Comparison of ENCODE assay signal across 2 cellular contexts in the genomic region with DNA sequence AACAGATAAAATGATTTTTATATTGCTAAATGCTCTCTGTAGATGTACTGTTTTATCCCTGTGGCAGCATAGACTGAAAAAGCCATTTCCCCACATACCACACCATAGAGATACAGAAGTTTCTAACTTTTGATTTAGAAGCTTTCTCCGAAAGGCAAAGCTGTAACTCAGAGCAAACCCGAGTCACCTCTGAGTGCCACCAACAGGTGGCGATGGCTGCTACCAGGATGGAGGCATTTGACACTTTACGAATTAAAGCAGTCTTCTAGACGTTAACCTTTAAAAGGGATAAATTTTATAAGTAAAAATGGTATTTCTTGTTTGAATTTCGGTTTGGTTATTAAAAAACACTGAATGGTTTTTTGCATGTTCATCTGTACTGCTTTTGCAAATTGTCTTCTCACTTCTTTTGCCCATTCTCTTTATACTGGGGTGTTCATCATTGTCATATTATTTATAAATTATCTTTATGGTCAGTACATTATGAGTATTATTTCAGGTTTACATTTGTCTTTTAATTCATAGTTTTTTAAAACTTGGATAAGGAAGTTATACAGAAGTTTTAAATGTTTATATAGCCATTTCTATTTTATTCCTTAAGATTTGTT.
TF ChIP-seq lines count a peak whose summit lies in the region.

No MANE protein-coding gene starts in this region.

TF ChIP-seq in HEK293, 187 proteins besides CTCF, POLR2A, EP300 and RAD21 (continued from another document):
- TF ChIP-seq, protein P1, sequence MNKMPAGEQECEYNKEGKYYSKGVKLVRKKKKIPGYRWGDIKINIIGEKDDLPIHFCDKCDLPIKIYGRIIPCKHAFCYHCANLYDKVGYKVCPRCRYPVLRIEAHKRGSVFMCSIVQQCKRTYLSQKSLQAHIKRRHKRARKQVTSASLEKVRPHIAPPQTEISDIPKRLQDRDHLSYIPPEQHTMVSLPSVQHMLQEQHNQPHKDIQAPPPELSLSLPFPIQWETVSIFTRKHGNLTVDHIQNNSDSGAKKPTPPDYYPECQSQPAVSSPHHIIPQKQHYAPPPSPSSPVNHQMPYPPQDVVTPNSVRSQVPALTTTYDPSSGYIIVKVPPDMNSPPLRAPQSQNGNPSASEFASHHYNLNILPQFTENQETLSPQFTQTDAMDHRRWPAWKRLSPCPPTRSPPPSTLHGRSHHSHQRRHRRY (tag by site-specific recombination; IDR thresholded peaks at IDR 0.05) = no peak
- TF ChIP-seq, protein P2, sequence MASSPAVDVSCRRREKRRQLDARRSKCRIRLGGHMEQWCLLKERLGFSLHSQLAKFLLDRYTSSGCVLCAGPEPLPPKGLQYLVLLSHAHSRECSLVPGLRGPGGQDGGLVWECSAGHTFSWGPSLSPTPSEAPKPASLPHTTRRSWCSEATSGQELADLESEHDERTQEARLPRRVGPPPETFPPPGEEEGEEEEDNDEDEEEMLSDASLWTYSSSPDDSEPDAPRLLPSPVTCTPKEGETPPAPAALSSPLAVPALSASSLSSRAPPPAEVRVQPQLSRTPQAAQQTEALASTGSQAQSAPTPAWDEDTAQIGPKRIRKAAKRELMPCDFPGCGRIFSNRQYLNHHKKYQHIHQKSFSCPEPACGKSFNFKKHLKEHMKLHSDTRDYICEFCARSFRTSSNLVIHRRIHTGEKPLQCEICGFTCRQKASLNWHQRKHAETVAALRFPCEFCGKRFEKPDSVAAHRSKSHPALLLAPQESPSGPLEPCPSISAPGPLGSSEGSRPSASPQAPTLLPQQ (tag by site-specific recombination; IDR thresholded peaks at IDR 0.05) = peak; percentile 59; the same call in 1 of the 2 replicates
- peak; percentile 62 for TF ChIP-seq ZNF654 (tag by site-specific recombination; IDR thresholded peaks at IDR 0.05; ENCODE audit: low read depth)
- peak; percentile 89 for TF ChIP-seq SCRT2 (tag by site-specific recombination; IDR thresholded peaks at IDR 0.05)
- no peak for TF ChIP-seq YY2 (tag by site-specific recombination; IDR thresholded peaks at IDR 0.05)
- TF ChIP-seq ZNF792 (tag by site-specific recombination; IDR thresholded peaks at IDR 0.05) = no peak

TF ChIP-seq in K562, 482 proteins besides CTCF, POLR2A, EP300 and RAD21 (continued from another document):
- TF ChIP-seq, protein P3, sequence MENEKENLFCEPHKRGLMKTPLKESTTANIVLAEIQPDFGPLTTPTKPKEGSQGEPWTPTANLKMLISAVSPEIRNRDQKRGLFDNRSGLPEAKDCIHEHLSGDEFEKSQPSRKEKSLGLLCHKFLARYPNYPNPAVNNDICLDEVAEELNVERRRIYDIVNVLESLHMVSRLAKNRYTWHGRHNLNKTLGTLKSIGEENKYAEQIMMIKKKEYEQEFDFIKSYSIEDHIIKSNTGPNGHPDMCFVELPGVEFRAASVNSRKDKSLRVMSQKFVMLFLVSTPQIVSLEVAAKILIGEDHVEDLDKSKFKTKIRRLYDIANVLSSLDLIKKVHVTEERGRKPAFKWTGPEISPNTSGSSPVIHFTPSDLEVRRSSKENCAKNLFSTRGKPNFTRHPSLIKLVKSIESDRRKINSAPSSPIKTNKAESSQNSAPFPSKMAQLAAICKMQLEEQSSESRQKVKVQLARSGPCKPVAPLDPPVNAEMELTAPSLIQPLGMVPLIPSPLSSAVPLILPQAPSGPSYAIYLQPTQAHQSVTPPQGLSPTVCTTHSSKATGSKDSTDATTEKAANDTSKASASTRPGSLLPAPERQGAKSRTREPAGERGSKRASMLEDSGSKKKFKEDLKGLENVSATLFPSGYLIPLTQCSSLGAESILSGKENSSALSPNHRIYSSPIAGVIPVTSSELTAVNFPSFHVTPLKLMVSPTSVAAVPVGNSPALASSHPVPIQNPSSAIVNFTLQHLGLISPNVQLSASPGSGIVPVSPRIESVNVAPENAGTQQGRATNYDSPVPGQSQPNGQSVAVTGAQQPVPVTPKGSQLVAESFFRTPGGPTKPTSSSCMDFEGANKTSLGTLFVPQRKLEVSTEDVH (IDR thresholded peaks at IDR 0.05; ENCODE audit: low read depth, partially characterized antibody) = no peak
